12 cellular contexts compared by ENCODE assay signal in genomic region chrX:140661657-140662056, GRCh38. TPM values are rescaled to one million over a fixed set of nuclear protein-coding genes. Genes with fewer than 3 reads are reported as not detected.
DNase-seq lines count a peak whose midpoint lies in the region; ATAC-seq and TF ChIP-seq lines count a peak whose summit lies in the region.
"Had no signal": no experiment of that assay in that cellular context is flagged by ENCODE, and none has a peak within 500 bp of the region (broad histone marks: within the 10 kb centered on the region; RNA-seq: fewer than 3 reads in every experiment).

No MANE protein-coding gene starts in this region.

- peak; percentile 1 for DNase-seq in HCEC 1CT
- DNase-seq in WTC11 (ENCODE audit: low spot score) = no peak
- DNase-seq in left kidney (ENCODE audit: low read depth, low spot score) = peak; percentile 6
- DNase-seq in NCI-H187 (lab: John Stamatoyannopoulos, UW) = no peak
- DNase-seq in COLO668 (lab: John Stamatoyannopoulos, UW; ENCODE audit: unreplicated experiment) = no peak
- DNase-seq: activated CD4-positive, alpha-beta T cell treated with anti-CD3 and anti-CD28 coated beads for 36 hours; body of pancreas; NCI-H1694 had no signal

- CTCF ChIA-PET in WTC11 (lab: Charles Lee) = interaction anchor here (1.0 to 2.0 kb wide), 4 partner anchors 11 to 627 kb away, joined by 3 to 7 read pairs (median 5); no protein-coding TSS in a partner anchor

- no peaks in the 10 kb centered on the region for H3K9me3 Mint-ChIP-seq in WTC11

- H3K36me3 Mint-ChIP-seq in WTC11 = no peaks in the 10 kb centered on the region

- peaks cover 41% of the 10 kb centered on the region for H3K4me1 Mint-ChIP-seq in WTC11
- H3K4me1 Mint-ChIP-seq: activated CD4-positive, alpha-beta T cell treated with anti-CD3 and anti-CD28 coated beads for 36 hours had no signal

- H3K27ac Mint-ChIP-seq in WTC11 = no peak overlapping the region
- H3K27ac Mint-ChIP-seq: activated CD4-positive, alpha-beta T cell treated with anti-CD3 and anti-CD28 coated beads for 36 hours had no signal

- no peaks in the 10 kb centered on the region for H3K27me3 Mint-ChIP-seq in WTC11 (ENCODE audit: low read depth)
- H3K27me3 Mint-ChIP-seq: activated CD4-positive, alpha-beta T cell treated with anti-CD3 and anti-CD28 coated beads for 36 hours had no signal

- no peak overlapping the region for H3K27ac ChIP-seq in 22Rv1
- H3K27ac ChIP-seq: body of pancreas, epithelial cell of prostate had no signal

- peak; percentile 38 for TF ChIP-seq CTCF in 22Rv1 (IDR thresholded peaks at IDR 0.05)
- no peak for TF ChIP-seq CTCF in WTC11 (IDR thresholded peaks at IDR 0.05)

- POLR2A ChIA-PET in WTC11 (lab: Charles Lee) = no interaction called here

- H3K4me3 Mint-ChIP-seq in WTC11 = no peak overlapping the region
- H3K4me3 Mint-ChIP-seq: activated CD4-positive, alpha-beta T cell treated with anti-CD3 and anti-CD28 coated beads for 36 hours had no signal

- ATAC-seq in WTC11 (peak; percentile 38; the same call in 1 of the 2 replicates), GM19351 (IDR thresholded peaks at IDR 0.05; ENCODE audit: unreplicated experiment) (no peak), GM18498 (IDR thresholded peaks at IDR 0.05; ENCODE audit: unreplicated experiment) (no peak)
- ATAC-seq: activated CD4-positive, alpha-beta T cell treated with anti-CD3 and anti-CD28 coated beads for 36 hours; body of pancreas had no signal

TF ChIP-seq in WTC11, 78 proteins besides CTCF, POLR2A, EP300 and RAD21:
- TF ChIP-seq HMGA2 (CRISPR knock-in tag; IDR thresholded peaks at IDR 0.05) (no peak), CREB1 (CRISPR knock-in tag; IDR thresholded peaks at IDR 0.05) (no peak), AFF4 (CRISPR knock-in tag; IDR thresholded peaks at IDR 0.05; ENCODE audit: borderline replicate concordance) (no peak), ZMAT4 (CRISPR knock-in tag; IDR thresholded peaks at IDR 0.05) (no peak), NFE2L1 (CRISPR knock-in tag; IDR thresholded peaks at IDR 0.05) (no peak), ATF3 (CRISPR knock-in tag; conservative IDR thresholded peaks at IDR 0.05) (no peak), FOXP1 (CRISPR knock-in tag; IDR thresholded peaks at IDR 0.05; ENCODE audit: borderline replicate concordance) (no peak), ERG (CRISPR knock-in tag; IDR thresholded peaks at IDR 0.05) (no peak), ZNF138 (CRISPR knock-in tag; conservative IDR thresholded peaks at IDR 0.05) (no peak), CDX4 (CRISPR knock-in tag; IDR thresholded peaks at IDR 0.05; ENCODE audit: borderline replicate concordance) (no peak), ZNF219 (CRISPR knock-in tag; IDR thresholded peaks at IDR 0.05; ENCODE audit: borderline replicate concordance) (no peak), ZNF281 (CRISPR knock-in tag; IDR thresholded peaks at IDR 0.05) (no peak), SMAD3 (CRISPR knock-in tag; IDR thresholded peaks at IDR 0.05; ENCODE audit: borderline replicate concordance) (no peak), ZNF232 (CRISPR knock-in tag; IDR thresholded peaks at IDR 0.05) (no peak), SOX15 (CRISPR knock-in tag; IDR thresholded peaks at IDR 0.05) (no peak), TP53 (CRISPR knock-in tag; IDR thresholded peaks at IDR 0.05) (no peak), AR (CRISPR knock-in tag; IDR thresholded peaks at IDR 0.05) (no peak)

RNA-seq across cellular contexts. Expression of gene LINC00632, which starts 47.9 kb away (rescaled TPM):
- 29.7 to 43.6 TPM (median 42.0 TPM) in 3 replicates for total RNA-seq in WTC11 (2021)

Comparison
In these comparisons a context has a peak if more than half of its experiments do, and no peak if none do; other contexts are left out.
1. DNase-seq: peak in HCEC 1CT (single experiment) and left kidney (single experiment); none in WTC11 (single experiment), NCI-H187 (0 of 2) and COLO668 (single experiment).